ENCODE assay signal across 23 cellular contexts in the genomic region with DNA sequence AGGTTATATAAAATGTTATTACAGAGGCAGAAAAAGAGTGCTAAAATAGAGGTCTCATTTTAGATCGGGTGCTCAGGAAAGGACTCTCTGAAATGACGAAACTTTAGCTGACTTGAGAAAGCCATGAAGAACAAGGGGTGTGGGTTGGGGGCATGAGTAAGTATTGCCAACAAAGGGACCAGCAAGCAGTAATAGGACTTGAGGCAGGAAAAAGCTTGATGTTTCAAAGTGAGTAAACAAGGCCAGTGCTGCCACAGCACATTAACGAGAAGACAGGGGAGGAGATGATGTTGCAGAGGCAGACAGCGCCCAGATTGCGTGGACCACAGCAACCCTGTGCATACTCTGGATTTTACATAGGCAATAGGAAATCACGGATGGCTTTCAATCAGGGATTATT.
DNase-seq lines count a peak whose midpoint lies in the region; ATAC-seq lines count a peak whose summit lies in the region.
"Had no signal": no experiment of that assay in that cellular context is flagged by ENCODE, and none has a peak within 500 bp of the region (broad histone marks: within the 10 kb centered on the region; RNA-seq: fewer than 3 reads in every experiment).

No MANE protein-coding gene starts in this region.

- peaks cover 51% of the 10 kb centered on the region for H3K36me3 Mint-ChIP-seq in activated T-helper 2 cell treated with anti-CD3 and anti-CD28 coated beads, Interferon-gamma antibody, Interleukin-2, Interleukin-4, amounts not matched to agents 10 μg/mL and 5 μg/mL and 100 μg/mL, durations not matched to agents 14 hours and 24 hours and 36 hours (ENCODE audit: low read depth)
- peaks cover 41% of the 10 kb centered on the region for H3K36me3 Mint-ChIP-seq in stimulated activated naive CD8-positive, alpha-beta T cell treated with anti-CD3 and anti-CD28 coated beads, Interleukin-15, Interleukin-2, amounts not matched to agents 100 ng/mL and 50 ng/mL, for 24 hours (ENCODE audit: low read depth)

- peak overlapping the region; percentile 80 for H3K27ac Mint-ChIP-seq in activated T-helper 2 cell treated with anti-CD3 and anti-CD28 coated beads, Interferon-gamma antibody, Interleukin-2, Interleukin-4, amounts not matched to agents 10 μg/mL and 5 μg/mL and 100 μg/mL, durations not matched to agents 14 hours and 24 hours and 36 hours
- peak overlapping the region; percentile 85 for H3K27ac Mint-ChIP-seq in stimulated activated naive CD8-positive, alpha-beta T cell treated with anti-CD3 and anti-CD28 coated beads, Interleukin-15, Interleukin-2, amounts not matched to agents 100 ng/mL and 50 ng/mL, for 24 hours
- H3K27ac Mint-ChIP-seq: B cell had no signal

- peaks cover 14% of the 10 kb centered on the region for H3K9me3 Mint-ChIP-seq in activated T-helper 2 cell treated with anti-CD3 and anti-CD28 coated beads, Interferon-gamma antibody, Interleukin-2, Interleukin-4, amounts not matched to agents 10 μg/mL and 5 μg/mL and 100 μg/mL, durations not matched to agents 14 hours and 24 hours and 36 hours
- no peaks in the 10 kb centered on the region for H3K9me3 Mint-ChIP-seq in stimulated activated naive CD8-positive, alpha-beta T cell treated with anti-CD3 and anti-CD28 coated beads, Interleukin-15, Interleukin-2, amounts not matched to agents 100 ng/mL and 50 ng/mL, for 24 hours

- ATAC-seq in HG02938 (IDR thresholded peaks at IDR 0.05; ENCODE audit: unreplicated experiment): no peak
- ATAC-seq: SK-N-SH treated with all-trans-retinoic acid at 6 μM for 48 hours, upper lobe of right lung had no signal

- no peak overlapping the region for H3K4me3 Mint-ChIP-seq in activated T-helper 2 cell treated with anti-CD3 and anti-CD28 coated beads, Interferon-gamma antibody, Interleukin-2, Interleukin-4, amounts not matched to agents 10 μg/mL and 5 μg/mL and 100 μg/mL, durations not matched to agents 14 hours and 24 hours and 36 hours (ENCODE audit: low read depth)
- H3K4me3 Mint-ChIP-seq in stimulated activated naive CD8-positive, alpha-beta T cell treated with anti-CD3 and anti-CD28 coated beads, Interleukin-15, Interleukin-2, amounts not matched to agents 100 ng/mL and 50 ng/mL, for 24 hours: peak overlapping the region; percentile 49
- H3K4me3 Mint-ChIP-seq: B cell, nephron had no signal

- intact Hi-C loops in activated T-helper 2 cell treated with anti-CD3 and anti-CD28 coated beads, Interferon-gamma antibody, Interleukin-2, Interleukin-4, amounts not matched to agents 10 μg/mL and 5 μg/mL and 100 μg/mL, durations not matched to agents 14 hours and 24 hours and 36 hours (cut with micrococcal nuclease): loop anchor here (2.0 to 5.0 kb wide), 4 partner anchors 18 to 124 kb away; no protein-coding TSS in a partner anchor

- DNase-seq in SIG-M5 treated with dmso at 0.1 percent for 504 hours (lab: John Stamatoyannopoulos, UW; ENCODE audit: unreplicated experiment): peak; percentile 18
- DNase-seq in SIG-M5 (lab: John Stamatoyannopoulos, UW): no peak
- DNase-seq in stimulated activated CD4-positive, alpha-beta T cell treated with anti-CD3 and anti-CD28 coated beads, Interleukin-15, amount 100 ng/mL, for 24 hours: peak; percentile 25
- DNase-seq in stimulated activated CD4-positive, alpha-beta T cell treated with anti-CD3 and anti-CD28 coated beads, Interleukin-4, amount 100 ng/mL, for 4 hours: no peak
- DNase-seq in activated T-helper 2 cell treated with anti-CD3 and anti-CD28 coated beads, Interferon-gamma antibody, Interleukin-2, Interleukin-4, amounts not matched to agents 10 μg/mL and 5 μg/mL and 100 μg/mL, durations not matched to agents 14 hours and 24 hours and 36 hours (ENCODE audit: low spot score): no peak
- no peak for DNase-seq in G401 (ENCODE audit: low spot score)
- DNase-seq: activated gamma-delta T cell treated with Interleukin-2 at 50 U/mL for 16 hours, caudate nucleus, GF-D8, islet precursor cell, midbrain, NCI-H1092, NCI-H187 treated with DMSO at 0.1 percent for 48 hours, NCI-H345, pancreas, substantia nigra, T-helper 9 cell, upper lobe of right lung had no signal

- no peaks in the 10 kb centered on the region for H3K27me3 Mint-ChIP-seq in activated T-helper 2 cell treated with anti-CD3 and anti-CD28 coated beads, Interferon-gamma antibody, Interleukin-2, Interleukin-4, amounts not matched to agents 10 μg/mL and 5 μg/mL and 100 μg/mL, durations not matched to agents 14 hours and 24 hours and 36 hours (ENCODE audit: low read depth)
- H3K27me3 Mint-ChIP-seq in stimulated activated naive CD8-positive, alpha-beta T cell treated with anti-CD3 and anti-CD28 coated beads, Interleukin-15, Interleukin-2, amounts not matched to agents 100 ng/mL and 50 ng/mL, for 24 hours: no peaks in the 10 kb centered on the region
- H3K27me3 Mint-ChIP-seq: B cell had no signal

- H3K4me1 Mint-ChIP-seq in activated T-helper 2 cell treated with anti-CD3 and anti-CD28 coated beads, Interferon-gamma antibody, Interleukin-2, Interleukin-4, amounts not matched to agents 10 μg/mL and 5 μg/mL and 100 μg/mL, durations not matched to agents 14 hours and 24 hours and 36 hours (ENCODE audit: low read depth): peaks cover 45% of the 10 kb centered on the region
- H3K4me1 Mint-ChIP-seq in stimulated activated naive CD8-positive, alpha-beta T cell treated with anti-CD3 and anti-CD28 coated beads, Interleukin-15, Interleukin-2, amounts not matched to agents 100 ng/mL and 50 ng/mL, for 24 hours (ENCODE audit: low read depth): peaks cover 65% of the 10 kb centered on the region
- H3K4me1 Mint-ChIP-seq: nephron had no signal

- in situ Hi-C loops in G401 (cut with HindIII; ENCODE audit: low sequenced_read_pairs): no loop called here

Comparison
In these comparisons a context has a peak if more than half of its experiments do, and no peak if none do; other contexts are left out.
1. DNase-seq: peak in SIG-M5 treated with dmso at 0.1 percent for 504 hours (single experiment) and stimulated activated CD4-positive, alpha-beta T cell treated with anti-CD3 and anti-CD28 coated beads, Interleukin-15, amount 100 ng/mL, for 24 hours (single experiment); none in SIG-M5 (single experiment), stimulated activated CD4-positive, alpha-beta T cell treated with anti-CD3 and anti-CD28 coated beads, Interleukin-4, amount 100 ng/mL, for 4 hours (0 of 2), activated T-helper 2 cell treated with anti-CD3 and anti-CD28 coated beads, Interferon-gamma antibody, Interleukin-2, Interleukin-4, amounts not matched to agents 10 μg/mL and 5 μg/mL and 100 μg/mL, durations not matched to agents 14 hours and 24 hours and 36 hours (single experiment) and G401 (single experiment).